In genomic region chr4:112636688-112637551, GRCh38 we compare ENCODE assay signal across 1 cellular context.
TF ChIP-seq lines count a peak whose summit lies in the region.

LARP7 (plus strand) TSS chr4:112637143; CDS start chr4:112644670, 7,527 bp downstream.
ZGRF1 (minus strand) TSS chr4:112636909; CDS start chr4:112633176, 3,733 bp downstream.

TF ChIP-seq in K562, 482 proteins besides CTCF, POLR2A, EP300 and RAD21 (continued from another document and continues in another):
- TF ChIP-seq MGA (IDR thresholded peaks at IDR 0.05) (0 out of 2 replicates have a peak, but pooled peaks have one; percentile 38), ATF1 (CRISPR knock-in tag; IDR thresholded peaks at IDR 0.05) (peak; percentile 84), ATF1 (tag; IDR thresholded peaks at IDR 0.05) (peak; percentile 100), ZNF639 (CRISPR knock-in tag; conservative IDR thresholded peaks at IDR 0.05 in 1 of 2, IDR thresholded peaks at IDR 0.05 in 1 of 2) (peak in 1 of 2 experiments; percentile 96; a peak in 2 of 4 replicates), SP1 (CRISPR knock-in tag; IDR thresholded peaks at IDR 0.05) (peak; percentile 89), PML (IDR thresholded peaks at IDR 0.05; ENCODE audit: low read length) (0 out of 2 replicates have a peak, but pooled peaks have one; percentile 38), SRSF1 (IDR thresholded peaks at IDR 0.05; ENCODE audit: low read depth, low read length) (no peak), TGIF2 (CRISPR knock-in tag; IDR thresholded peaks at IDR 0.05) (peak; percentile 91; the same call in 1 of the 2 replicates), ZNF384 (IDR thresholded peaks at IDR 0.05; ENCODE audit: low read depth, low read length) (no peak), E2F8 (IDR thresholded peaks at IDR 0.05; ENCODE audit: low read depth, partially characterized antibody) (peak; percentile 99), ZNF395 (CRISPR knock-in tag; IDR thresholded peaks at IDR 0.05) (peak; percentile 83), SNRNP70 (optimal IDR thresholded peaks at IDR 0.05; ENCODE audit: low read depth, low read length) (no peak), NRF1 (conservative IDR thresholded peaks at IDR 0.05 in 1 of 2, IDR thresholded peaks at IDR 0.05 in 1 of 2) (peak; percentile 93 to 94), ZZZ3 (IDR thresholded peaks at IDR 0.05) (peak; percentile 84; the same call in 1 of the 2 replicates), ETV5 (CRISPR knock-in tag; IDR thresholded peaks at IDR 0.05; ENCODE audit: low read depth) (peak; percentile 84; the same call in 1 of the 2 replicates), THRA (IDR thresholded peaks at IDR 0.05) (no peak), PHF20 (IDR thresholded peaks at IDR 0.05; ENCODE audit: partially characterized antibody) (peak; percentile 87), BRCA1 (IDR thresholded peaks at IDR 0.05) (no peak), BRCA1 (CRISPR knock-in tag; IDR thresholded peaks at IDR 0.05) (no peak), CXXC5 (CRISPR knock-in tag; IDR thresholded peaks at IDR 0.05) (peak; percentile 77), ZNF766 (CRISPR knock-in tag; conservative IDR thresholded peaks at IDR 0.05) (no peak), STAG1 (CRISPR knock-in tag; IDR thresholded peaks at IDR 0.05; ENCODE audit: borderline replicate concordance) (no peak), ZBTB2 (IDR thresholded peaks at IDR 0.05) (peak; percentile 91), E2F4 (CRISPR knock-in tag; IDR thresholded peaks at IDR 0.05; ENCODE audit: low read depth) (peak; percentile 97), RCOR1 (IDR thresholded peaks at IDR 0.05; ENCODE audit: borderline replicate concordance in 1 of 2, low read depth in 2 of 2, low read length in 2 of 2) (0 out of 4 replicates have a peak, but pooled peaks of 1 of the 2 experiments have one; percentile 13), ELF2 (CRISPR knock-in tag; IDR thresholded peaks at IDR 0.05) (peak; percentile 83), NR2C1 (IDR thresholded peaks at IDR 0.05) (no peak), NR2C1 (tag; IDR thresholded peaks at IDR 0.05) (0 out of 2 replicates have a peak, but pooled peaks have one; percentile 26), THRB (CRISPR knock-in tag; conservative IDR thresholded peaks at IDR 0.05) (peak; percentile 39; the same call in 1 of the 2 replicates), KAT7 (CRISPR knock-in tag; IDR thresholded peaks at IDR 0.05; ENCODE audit: borderline replicate concordance) (peak; percentile 30; the same call in 1 of the 2 replicates), CBX5 (IDR thresholded peaks at IDR 0.05; ENCODE audit: borderline replicate concordance, low read depth) (no peak), ZNF444 (CRISPR knock-in tag; IDR thresholded peaks at IDR 0.05) (no peak)
